In the genomic region with DNA sequence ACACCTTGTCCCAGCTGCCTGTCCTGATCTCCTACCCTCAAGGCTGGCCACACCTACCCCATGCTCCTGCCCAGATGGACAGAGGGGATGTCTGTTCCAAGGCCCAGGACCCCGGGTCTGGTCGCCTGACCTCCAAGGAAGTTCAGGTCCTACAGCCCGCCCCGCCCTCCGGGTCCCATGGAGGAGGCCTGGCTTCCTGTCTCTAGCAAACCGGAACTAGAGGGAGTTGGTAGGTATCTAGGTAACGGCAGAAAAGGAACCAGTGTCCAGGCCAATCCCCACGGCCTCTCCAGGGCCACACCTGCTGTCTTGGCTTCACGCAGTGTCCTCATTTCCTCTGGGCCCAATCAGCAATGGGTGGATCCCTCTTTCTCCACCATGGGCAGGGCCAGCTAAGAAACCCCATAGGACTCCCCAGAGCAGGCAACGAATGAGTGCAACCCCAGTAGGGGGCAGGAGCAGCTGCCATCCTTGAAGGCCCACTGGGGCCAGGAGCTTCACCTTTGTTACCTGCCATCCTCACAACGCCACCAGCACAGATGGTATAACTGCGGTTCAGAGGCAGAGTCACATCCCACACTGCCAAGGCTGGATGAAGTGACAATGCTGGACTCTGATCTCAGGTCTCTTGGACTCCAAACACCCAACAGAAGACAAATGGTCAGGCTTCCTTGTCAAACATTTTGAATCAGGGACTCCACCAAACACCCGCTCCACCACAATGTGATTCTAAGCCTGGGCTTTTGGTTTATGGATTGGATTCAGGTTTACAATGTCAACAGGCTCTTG, we compare ENCODE assay signal across 9 cellular contexts. TPM values are rescaled to one million over a fixed set of nuclear protein-coding genes. Genes with fewer than 3 reads are reported as not detected.
DNase-seq lines count a peak whose midpoint lies in the region; ATAC-seq, FAIRE-seq and TF ChIP-seq lines count a peak whose summit lies in the region.
"Had no signal": no experiment of that assay in that cellular context is flagged by ENCODE, and none has a peak within 500 bp of the region (broad histone marks: within the 10 kb centered on the region; RNA-seq: fewer than 3 reads in every experiment).

No MANE protein-coding gene starts in this region.

- H3K36me3 ChIP-seq in OCI-LY1 (ENCODE audit: insufficient read depth, low read length) = no peaks in the 10 kb centered on the region
- H3K36me3 ChIP-seq in esophagus (ENCODE audit: control insufficient read depth in 2 of 2, insufficient read depth in 2 of 2, low read length in 1 of 2) = peaks cover 5 to 21% of the 10 kb centered on the region in 2 donors

- intact Hi-C loops in head of caudate nucleus (cut with DNase I) = no loop called here

- no peaks in the 10 kb centered on the region for H3K79me2 ChIP-seq in OCI-LY1 (ENCODE audit: insufficient read depth, low read length)

- CTCF ChIA-PET in HEK293T (lab: Yijun Ruan, JAX) = interaction anchor here (0.6 to 9.2 kb wide), 2 partner anchors 39 to 146 kb away, joined by 4 to 222 read pairs; a partner anchor contains a TSS

- no peak for DNase-seq in GM18507 (ENCODE audit: extremely low spot score, insufficient read length, low read depth)
- no peak for DNase-seq in head of caudate nucleus
- no peak for DNase-seq in GM12892 (ENCODE audit: insufficient read length)
- no peak for DNase-seq in HEK293T (ENCODE audit: extremely low spot score)

- no peaks in the 10 kb centered on the region for H3K9me3 Mint-ChIP-seq in stimulated activated memory B cell treated with anti-CD40 and anti-IgM and Interleukin-4, amounts not matched to agents 10 μg/mL and 1 μg/mL and 100 μg/mL, for 72 hours

- no peak for ATAC-seq in stimulated activated memory B cell treated with anti-CD40 and anti-IgM and Interleukin-4, amounts not matched to agents 10 μg/mL and 1 μg/mL and 100 μg/mL, for 72 hours
- ATAC-seq in HG02798 (IDR thresholded peaks at IDR 0.05; ENCODE audit: poor library complexity, unreplicated experiment) = no peak

- 59 to 61% methylated on average over 13 of the region's 13 CpGs for WGBS in esophagus, 2 donors

- H3K9me3 ChIP-seq in OCI-LY1 (ENCODE audit: low read length) (no peaks in the 10 kb centered on the region), esophagus (ENCODE audit: control insufficient read depth in 2 of 2, insufficient read depth in 1 of 2, low read depth in 1 of 2, low read length in 1 of 2) (no peaks in the 10 kb centered on the region)

- POLR2A ChIA-PET in HEK293T (lab: Yijun Ruan, JAX) = interaction anchor here (0.9 to 10.9 kb wide), 4 partner anchors 25 to 65 kb away, joined by 4 to 269 read pairs (median 162); a partner anchor contains a TSS

- H3K27me3 ChIP-seq in OCI-LY1 (ENCODE audit: insufficient read depth, low read length) (no peaks in the 10 kb centered on the region), esophagus (ENCODE audit: control insufficient read depth in 1 of 2, insufficient read depth in 2 of 2, low read length in 2 of 2) (no peaks in the 10 kb centered on the region)

- peak overlapping the region; percentile 54 for H3K27ac Mint-ChIP-seq in stimulated activated memory B cell treated with anti-CD40 and anti-IgM and Interleukin-4, amounts not matched to agents 10 μg/mL and 1 μg/mL and 100 μg/mL, for 72 hours

- no peaks in the 10 kb centered on the region for H3K36me3 Mint-ChIP-seq in stimulated activated memory B cell treated with anti-CD40 and anti-IgM and Interleukin-4, amounts not matched to agents 10 μg/mL and 1 μg/mL and 100 μg/mL, for 72 hours

- H4K20me1 ChIP-seq in OCI-LY1 (ENCODE audit: insufficient read depth, low read length) = no peaks in the 10 kb centered on the region

- no peak overlapping the region for H2AFZ ChIP-seq in OCI-LY1 (ENCODE audit: low read length)

- FAIRE-seq in GM18507 (lab: Jason Lieb, UNC) (peak; percentile 26), GM12892 (lab: Jason Lieb, UNC) (no peak)

- H3K27ac ChIP-seq in OCI-LY1 (ENCODE audit: low read depth, low read length, poor library complexity, severe bottlenecking) (no peak overlapping the region), esophagus (ENCODE audit: low read depth in 2 of 2, low read length in 1 of 2) (peak overlapping the region; percentile 8 to 62)
- H3K27ac ChIP-seq: KMS-11 had no signal

- TF ChIP-seq CTCF in OCI-LY1 (IDR thresholded peaks at IDR 0.05; ENCODE audit: low read length) = peak; percentile 35; the same call in 1 of the 2 replicates

- peak overlapping the region; percentile 70 for H3K4me3 Mint-ChIP-seq in stimulated activated memory B cell treated with anti-CD40 and anti-IgM and Interleukin-4, amounts not matched to agents 10 μg/mL and 1 μg/mL and 100 μg/mL, for 72 hours

- H3K4me3 ChIP-seq in OCI-LY1 (ENCODE audit: low read depth, low read length, poor library complexity, severe bottlenecking) (peak overlapping the region; percentile 49), esophagus (ENCODE audit: low read depth in 1 of 2, low read length in 2 of 2) (no peak overlapping the region)

- H3K9ac ChIP-seq in OCI-LY1 (ENCODE audit: low read length) = peak overlapping the region; percentile 3; the same call in 1 of the 2 replicates
- H3K9ac ChIP-seq: KMS-11 had no signal

- TF ChIP-seq POLR2A in GM12892 (IDR thresholded peaks at IDR 0.05; ENCODE audit: low read depth, low read length) = no peak

- H3F3A ChIP-seq in OCI-LY1 (ENCODE audit: insufficient read depth, low read length) = 0 out of 2 replicates have a peak, but pooled peaks cover 3% of the 10 kb centered on the region

- no peaks in the 10 kb centered on the region for H3K9me2 ChIP-seq in OCI-LY1 (ENCODE audit: low read depth, low read length)

- peaks cover 24% of the 10 kb centered on the region for H3K4me1 ChIP-seq in OCI-LY1 (ENCODE audit: insufficient read depth, low read length, severe bottlenecking)
- H3K4me1 ChIP-seq in esophagus (ENCODE audit: control insufficient read depth in 2 of 2, insufficient read depth in 2 of 2, low read length in 1 of 2) = peaks cover 25 to 38% of the 10 kb centered on the region in 2 donors

- peaks cover 34% of the 10 kb centered on the region for H3K4me1 Mint-ChIP-seq in stimulated activated memory B cell treated with anti-CD40 and anti-IgM and Interleukin-4, amounts not matched to agents 10 μg/mL and 1 μg/mL and 100 μg/mL, for 72 hours

- H3K4me2 ChIP-seq in OCI-LY1 (ENCODE audit: low read length) = peak overlapping the region; percentile 60; the same call in 1 of the 2 replicates
- H3K4me2 ChIP-seq: KMS-11 had no signal

- peaks cover 22% of the 10 kb centered on the region for H3K27me3 Mint-ChIP-seq in stimulated activated memory B cell treated with anti-CD40 and anti-IgM and Interleukin-4, amounts not matched to agents 10 μg/mL and 1 μg/mL and 100 μg/mL, for 72 hours

TF ChIP-seq in HEK293T, 16 proteins besides CTCF, POLR2A, EP300 and RAD21:
- no peak for TF ChIP-seq ELF4 (IDR thresholded peaks at IDR 0.05)
- TF ChIP-seq NFRKB (IDR thresholded peaks at IDR 0.05) = no peak
- TF ChIP-seq ZNF384 (IDR thresholded peaks at IDR 0.05) = no peak
- no peak for TF ChIP-seq TARDBP (IDR thresholded peaks at IDR 0.05)
- TF ChIP-seq CTBP1 (IDR thresholded peaks at IDR 0.05; ENCODE audit: borderline replicate concordance) = no peak
TF ChIP-seq in HEK293T: peak in this region for 0.

RNA-seq across cellular contexts. Expression of a gene that starts 25.1 kb away (rescaled TPM):
- 1,000 to 10,000 TPM; 1,612 to 3,865 TPM for polyA plus RNA-seq in esophagus
- polyA plus RNA-seq in GM12892 (2012; ENCODE audit: missing spikeins) = 6,108 TPM

RNA-seq across cellular contexts. Expression of a gene that starts 31.5 kb away (rescaled TPM):
- polyA plus RNA-seq in esophagus = 10 to 100 TPM; 22.9 to 28.1 TPM
- polyA plus RNA-seq in GM12892 (2012; ENCODE audit: missing spikeins) = 40.5 TPM

RNA-seq across cellular contexts. Expression of a gene that starts 39.5 kb away (rescaled TPM):
- polyA plus RNA-seq in esophagus = 10 to 100 TPM; 17.3 to 32.1 TPM
- 16.2 TPM for polyA plus RNA-seq in GM12892 (2012; ENCODE audit: missing spikeins)
